24 cellular contexts compared by ENCODE assay signal in genomic region chr19:56069642-56070041, GRCh38.
"Had no signal": no experiment of that assay in that cellular context is flagged by ENCODE, and none has a peak within 500 bp of the region (broad histone marks: within the 10 kb centered on the region; RNA-seq: fewer than 3 reads in every experiment).

No MANE protein-coding gene starts in this region.

- H3K9me3 Mint-ChIP-seq: dendritic cell treated with granulocyte-macrophage colony-stimulating factor and Interleukin-4, amounts not matched to agents 40 ng/mL and 50 ng/mL, for 4 days; effector memory CD8-positive, alpha-beta T cell; mesothelial cell of epicardium had no signal

- DNase-seq: cortex of kidney; effector CD8-positive, alpha-beta T cell; effector memory CD8-positive, alpha-beta T cell; endodermal cell; erythroblast; esophagus squamous epithelium; foreskin fibroblast; foreskin melanocyte; gastrocnemius medialis; glutamatergic neuron; head of caudate nucleus; heart right ventricle; hippocampal formation; left cardiac atrium; left lung; left ventricle myocardium superior; lower lobe of right lung; mesenchymal stem cell; mucosa of descending colon; naive B cell; naive thymus-derived CD8-positive, alpha-beta T cell had no signal

- H3K4me1 Mint-ChIP-seq: endodermal cell, mesothelial cell of epicardium had no signal

- H3K27ac ChIP-seq: epithelial cell of prostate, esophagus squamous epithelium, gastrocnemius medialis, heart right ventricle, left lung, lower lobe of right lung had no signal

- H3K9me3 ChIP-seq: esophagus squamous epithelium, gastrocnemius medialis, heart right ventricle, left lung, lower lobe of right lung, mucosa of descending colon had no signal

- H3K36me3 Mint-ChIP-seq: mesothelial cell of epicardium; naive thymus-derived CD8-positive, alpha-beta T cell had no signal

- H3K4me3 ChIP-seq: esophagus squamous epithelium, gastrocnemius medialis, heart right ventricle, left lung, lower lobe of right lung, mucosa of descending colon had no signal

- H3K4me1 ChIP-seq: gastrocnemius medialis had no signal

- H3K4me3 Mint-ChIP-seq: dendritic cell treated with granulocyte-macrophage colony-stimulating factor and Interleukin-4, amounts not matched to agents 40 ng/mL and 50 ng/mL, for 4 days; effector memory CD8-positive, alpha-beta T cell; endodermal cell; mesothelial cell of epicardium; naive thymus-derived CD8-positive, alpha-beta T cell had no signal

- H3K36me3 ChIP-seq: esophagus squamous epithelium, gastrocnemius medialis, heart right ventricle, left lung, lower lobe of right lung had no signal

- H3K27ac Mint-ChIP-seq: dendritic cell treated with granulocyte-macrophage colony-stimulating factor and Interleukin-4, amounts not matched to agents 40 ng/mL and 50 ng/mL, for 4 days; endodermal cell; mesothelial cell of epicardium had no signal
